1 cellular context compared by ENCODE assay signal in the genomic region with DNA sequence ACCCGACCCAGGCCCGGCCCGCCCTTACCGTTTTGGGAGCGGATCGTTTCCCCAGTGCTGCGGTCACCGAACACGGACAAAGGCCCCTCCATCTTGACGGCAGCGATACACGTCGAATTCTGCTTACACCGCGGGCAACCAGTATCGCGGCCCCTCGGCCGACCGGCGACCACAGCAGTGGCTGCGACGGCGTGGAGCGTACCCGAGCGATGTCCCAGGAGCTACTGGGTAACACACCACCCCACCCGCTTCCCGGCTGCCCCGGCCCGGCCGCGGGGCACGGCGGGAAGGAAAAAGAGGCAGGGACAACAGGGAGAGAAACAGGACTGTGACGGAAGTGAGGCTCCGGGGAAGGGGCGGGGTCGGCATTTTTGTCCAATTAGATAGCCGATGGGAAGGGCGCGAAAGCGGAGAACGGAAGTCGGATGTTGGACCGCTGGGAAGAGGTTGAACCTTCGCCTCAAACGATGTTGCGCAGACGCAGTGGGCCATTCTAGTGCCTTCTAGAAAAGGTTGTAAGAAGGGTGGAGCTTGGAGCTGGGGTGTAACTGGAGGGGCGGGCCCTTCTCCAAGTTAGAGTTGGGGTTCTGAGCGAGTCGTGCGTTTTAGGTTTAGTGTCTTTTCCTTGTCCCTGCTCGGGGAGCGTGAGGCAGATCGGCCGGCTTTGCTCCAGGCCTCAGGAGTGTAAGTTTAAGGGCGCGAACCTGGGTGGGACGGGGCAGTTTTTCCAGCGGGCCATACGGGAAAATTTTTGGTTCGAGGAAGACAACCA.
TF ChIP-seq lines count a peak whose summit lies in the region.

A gene (minus strand): TSS at position 226 of the 772 bp plus-strand sequence. CDS start 134 bp downstream, at position 92.

TF ChIP-seq in HepG2, 621 proteins besides CTCF, POLR2A, EP300 and RAD21 (continued from another document and continues in another):
- TF ChIP-seq, protein P1, sequence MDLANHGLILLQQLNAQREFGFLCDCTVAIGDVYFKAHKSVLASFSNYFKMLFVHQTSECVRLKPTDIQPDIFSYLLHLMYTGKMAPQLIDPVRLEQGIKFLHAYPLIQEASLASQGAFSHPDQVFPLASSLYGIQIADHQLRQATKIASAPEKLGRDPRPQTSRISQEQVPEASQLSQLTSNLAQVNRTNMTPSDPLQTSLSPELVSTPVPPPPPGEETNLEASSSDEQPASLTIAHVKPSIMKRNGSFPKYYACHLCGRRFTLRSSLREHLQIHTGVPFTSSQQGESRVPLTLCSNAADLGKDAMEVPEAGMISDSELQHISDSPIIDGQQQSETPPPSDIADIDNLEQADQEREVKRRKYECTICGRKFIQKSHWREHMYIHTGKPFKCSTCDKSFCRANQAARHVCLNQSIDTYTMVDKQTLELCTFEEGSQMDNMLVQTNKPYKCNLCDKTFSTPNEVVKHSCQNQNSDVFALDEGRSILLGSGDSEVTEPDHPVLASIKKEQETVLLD (CRISPR knock-in tag; IDR thresholded peaks at IDR 0.05; ENCODE audit: low read depth) = peak; percentile 79; the same call in 1 of the 2 replicates
- no peak; the same call in 1 of the 2 replicates for TF ChIP-seq RELA (CRISPR knock-in tag; IDR thresholded peaks at IDR 0.05)
- TF ChIP-seq MTA1 (CRISPR knock-in tag; IDR thresholded peaks at IDR 0.05; ENCODE audit: borderline replicate concordance) = peak; percentile 61; the same call in 1 of the 2 replicates
- TF ChIP-seq ZC3H13 (CRISPR knock-in tag; IDR thresholded peaks at IDR 0.05) = peak; percentile 76; the same call in 1 of the 2 replicates
- TF ChIP-seq, protein P2, sequence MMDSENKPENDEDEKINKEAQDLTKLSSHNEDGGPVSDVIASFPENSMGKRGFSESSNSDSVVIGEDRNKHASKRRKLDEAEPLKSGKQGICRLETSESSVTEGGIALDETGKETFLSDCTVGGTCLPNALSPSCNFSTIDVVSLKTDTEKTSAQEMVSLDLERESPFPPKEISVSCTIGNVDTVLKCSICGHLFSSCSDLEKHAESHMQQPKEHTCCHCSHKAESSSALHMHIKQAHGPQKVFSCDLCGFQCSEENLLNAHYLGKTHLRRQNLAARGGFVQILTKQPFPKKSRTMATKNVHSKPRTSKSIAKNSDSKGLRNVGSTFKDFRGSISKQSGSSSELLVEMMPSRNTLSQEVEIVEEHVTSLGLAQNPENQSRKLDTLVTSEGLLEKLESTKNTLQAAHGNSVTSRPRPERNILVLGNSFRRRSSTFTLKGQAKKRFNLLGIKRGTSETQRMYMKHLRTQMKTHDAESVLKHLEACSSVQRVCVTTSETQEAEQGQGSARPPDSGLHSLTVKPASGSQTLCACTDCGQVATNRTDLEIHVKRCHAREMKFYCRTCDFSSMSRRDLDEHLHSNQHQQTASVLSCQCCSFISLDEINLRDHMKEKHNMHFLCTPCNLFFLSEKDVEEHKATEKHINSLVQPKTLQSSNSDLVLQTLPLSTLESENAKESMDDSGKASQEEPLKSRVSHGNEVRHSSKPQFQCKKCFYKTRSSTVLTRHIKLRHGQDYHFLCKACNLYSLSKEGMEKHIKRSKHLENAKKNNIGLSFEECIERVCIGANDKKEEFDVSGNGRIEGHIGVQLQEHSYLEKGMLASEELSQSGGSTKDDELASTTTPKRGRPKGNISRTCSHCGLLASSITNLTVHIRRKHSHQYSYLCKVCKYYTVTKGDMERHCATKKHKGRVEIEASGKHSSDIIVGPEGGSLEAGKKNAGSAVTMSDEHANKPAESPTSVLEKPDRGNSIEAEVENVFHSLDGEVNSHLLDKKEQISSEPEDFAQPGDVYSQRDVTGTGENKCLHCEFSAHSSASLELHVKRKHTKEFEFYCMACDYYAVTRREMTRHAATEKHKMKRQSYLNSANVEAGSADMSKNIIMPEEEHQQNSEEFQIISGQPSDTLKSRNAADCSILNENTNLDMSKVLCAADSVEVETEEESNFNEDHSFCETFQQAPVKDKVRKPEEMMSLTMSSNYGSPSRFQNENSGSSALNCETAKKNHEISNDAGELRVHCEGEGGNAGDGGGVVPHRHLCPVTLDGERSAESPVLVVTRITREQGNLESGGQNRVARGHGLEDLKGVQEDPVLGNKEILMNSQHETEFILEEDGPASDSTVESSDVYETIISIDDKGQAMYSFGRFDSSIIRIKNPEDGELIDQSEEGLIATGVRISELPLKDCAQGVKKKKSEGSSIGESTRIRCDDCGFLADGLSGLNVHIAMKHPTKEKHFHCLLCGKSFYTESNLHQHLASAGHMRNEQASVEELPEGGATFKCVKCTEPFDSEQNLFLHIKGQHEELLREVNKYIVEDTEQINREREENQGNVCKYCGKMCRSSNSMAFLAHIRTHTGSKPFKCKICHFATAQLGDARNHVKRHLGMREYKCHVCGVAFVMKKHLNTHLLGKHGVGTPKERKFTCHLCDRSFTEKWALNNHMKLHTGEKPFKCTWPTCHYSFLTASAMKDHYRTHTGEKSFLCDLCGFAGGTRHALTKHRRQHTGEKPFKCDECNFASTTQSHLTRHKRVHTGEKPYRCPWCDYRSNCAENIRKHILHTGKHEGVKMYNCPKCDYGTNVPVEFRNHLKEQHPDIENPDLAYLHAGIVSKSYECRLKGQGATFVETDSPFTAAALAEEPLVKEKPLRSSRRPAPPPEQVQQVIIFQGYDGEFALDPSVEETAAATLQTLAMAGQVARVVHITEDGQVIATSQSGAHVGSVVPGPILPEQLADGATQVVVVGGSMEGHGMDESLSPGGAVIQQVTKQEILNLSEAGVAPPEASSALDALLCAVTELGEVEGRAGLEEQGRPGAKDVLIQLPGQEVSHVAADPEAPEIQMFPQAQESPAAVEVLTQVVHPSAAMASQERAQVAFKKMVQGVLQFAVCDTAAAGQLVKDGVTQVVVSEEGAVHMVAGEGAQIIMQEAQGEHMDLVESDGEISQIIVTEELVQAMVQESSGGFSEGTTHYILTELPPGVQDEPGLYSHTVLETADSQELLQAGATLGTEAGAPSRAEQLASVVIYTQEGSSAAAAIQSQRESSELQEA (CRISPR knock-in tag; IDR thresholded peaks at IDR 0.05; ENCODE audit: not compliant biosample characterization) = no peak
- peak; percentile 65; the same call in 1 of the 2 replicates for TF ChIP-seq ARNTL (CRISPR knock-in tag; IDR thresholded peaks at IDR 0.05)
- TF ChIP-seq, protein P3, sequence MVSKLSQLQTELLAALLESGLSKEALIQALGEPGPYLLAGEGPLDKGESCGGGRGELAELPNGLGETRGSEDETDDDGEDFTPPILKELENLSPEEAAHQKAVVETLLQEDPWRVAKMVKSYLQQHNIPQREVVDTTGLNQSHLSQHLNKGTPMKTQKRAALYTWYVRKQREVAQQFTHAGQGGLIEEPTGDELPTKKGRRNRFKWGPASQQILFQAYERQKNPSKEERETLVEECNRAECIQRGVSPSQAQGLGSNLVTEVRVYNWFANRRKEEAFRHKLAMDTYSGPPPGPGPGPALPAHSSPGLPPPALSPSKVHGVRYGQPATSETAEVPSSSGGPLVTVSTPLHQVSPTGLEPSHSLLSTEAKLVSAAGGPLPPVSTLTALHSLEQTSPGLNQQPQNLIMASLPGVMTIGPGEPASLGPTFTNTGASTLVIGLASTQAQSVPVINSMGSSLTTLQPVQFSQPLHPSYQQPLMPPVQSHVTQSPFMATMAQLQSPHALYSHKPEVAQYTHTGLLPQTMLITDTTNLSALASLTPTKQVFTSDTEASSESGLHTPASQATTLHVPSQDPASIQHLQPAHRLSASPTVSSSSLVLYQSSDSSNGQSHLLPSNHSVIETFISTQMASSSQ (IDR thresholded peaks at IDR 0.05; ENCODE audit: low read depth) = no peak
- TF ChIP-seq, protein P3 (CRISPR knock-in tag; IDR thresholded peaks at IDR 0.05; ENCODE audit: borderline replicate concordance) = peak; percentile 64
- TF ChIP-seq, protein P4, sequence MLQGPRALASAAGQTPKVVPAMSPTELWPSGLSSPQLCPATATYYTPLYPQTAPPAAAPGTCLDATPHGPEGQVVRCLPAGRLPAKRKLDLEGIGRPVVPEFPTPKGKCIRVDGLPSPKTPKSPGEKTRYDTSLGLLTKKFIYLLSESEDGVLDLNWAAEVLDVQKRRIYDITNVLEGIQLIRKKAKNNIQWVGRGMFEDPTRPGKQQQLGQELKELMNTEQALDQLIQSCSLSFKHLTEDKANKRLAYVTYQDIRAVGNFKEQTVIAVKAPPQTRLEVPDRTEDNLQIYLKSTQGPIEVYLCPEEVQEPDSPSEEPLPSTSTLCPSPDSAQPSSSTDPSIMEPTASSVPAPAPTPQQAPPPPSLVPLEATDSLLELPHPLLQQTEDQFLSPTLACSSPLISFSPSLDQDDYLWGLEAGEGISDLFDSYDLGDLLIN (CRISPR knock-in tag; IDR thresholded peaks at IDR 0.05; ENCODE audit: borderline replicate concordance) = peak; percentile 73
- TF ChIP-seq, protein P5, sequence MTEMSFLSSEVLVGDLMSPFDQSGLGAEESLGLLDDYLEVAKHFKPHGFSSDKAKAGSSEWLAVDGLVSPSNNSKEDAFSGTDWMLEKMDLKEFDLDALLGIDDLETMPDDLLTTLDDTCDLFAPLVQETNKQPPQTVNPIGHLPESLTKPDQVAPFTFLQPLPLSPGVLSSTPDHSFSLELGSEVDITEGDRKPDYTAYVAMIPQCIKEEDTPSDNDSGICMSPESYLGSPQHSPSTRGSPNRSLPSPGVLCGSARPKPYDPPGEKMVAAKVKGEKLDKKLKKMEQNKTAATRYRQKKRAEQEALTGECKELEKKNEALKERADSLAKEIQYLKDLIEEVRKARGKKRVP (CRISPR knock-in tag; IDR thresholded peaks at IDR 0.05) = peak in 1 of 2 experiments; percentile 80; a peak in 1 of 4 replicates
- peak; percentile 68; the same call in 1 of the 2 replicates for TF ChIP-seq TOPORS (CRISPR knock-in tag; IDR thresholded peaks at IDR 0.05)
- peak; percentile 54; the same call in 1 of the 2 replicates for TF ChIP-seq PITX1 (CRISPR knock-in tag; IDR thresholded peaks at IDR 0.05)
- peak; percentile 78; the same call in 1 of the 2 replicates for TF ChIP-seq ZNF788 (CRISPR knock-in tag; IDR thresholded peaks at IDR 0.05; ENCODE audit: borderline replicate concordance)
- no peak for TF ChIP-seq ZNF432 (CRISPR knock-in tag; IDR thresholded peaks at IDR 0.05; ENCODE audit: borderline replicate concordance)
- no peak for TF ChIP-seq ATAD3A (CRISPR knock-in tag; IDR thresholded peaks at IDR 0.05)
- TF ChIP-seq, protein P6, sequence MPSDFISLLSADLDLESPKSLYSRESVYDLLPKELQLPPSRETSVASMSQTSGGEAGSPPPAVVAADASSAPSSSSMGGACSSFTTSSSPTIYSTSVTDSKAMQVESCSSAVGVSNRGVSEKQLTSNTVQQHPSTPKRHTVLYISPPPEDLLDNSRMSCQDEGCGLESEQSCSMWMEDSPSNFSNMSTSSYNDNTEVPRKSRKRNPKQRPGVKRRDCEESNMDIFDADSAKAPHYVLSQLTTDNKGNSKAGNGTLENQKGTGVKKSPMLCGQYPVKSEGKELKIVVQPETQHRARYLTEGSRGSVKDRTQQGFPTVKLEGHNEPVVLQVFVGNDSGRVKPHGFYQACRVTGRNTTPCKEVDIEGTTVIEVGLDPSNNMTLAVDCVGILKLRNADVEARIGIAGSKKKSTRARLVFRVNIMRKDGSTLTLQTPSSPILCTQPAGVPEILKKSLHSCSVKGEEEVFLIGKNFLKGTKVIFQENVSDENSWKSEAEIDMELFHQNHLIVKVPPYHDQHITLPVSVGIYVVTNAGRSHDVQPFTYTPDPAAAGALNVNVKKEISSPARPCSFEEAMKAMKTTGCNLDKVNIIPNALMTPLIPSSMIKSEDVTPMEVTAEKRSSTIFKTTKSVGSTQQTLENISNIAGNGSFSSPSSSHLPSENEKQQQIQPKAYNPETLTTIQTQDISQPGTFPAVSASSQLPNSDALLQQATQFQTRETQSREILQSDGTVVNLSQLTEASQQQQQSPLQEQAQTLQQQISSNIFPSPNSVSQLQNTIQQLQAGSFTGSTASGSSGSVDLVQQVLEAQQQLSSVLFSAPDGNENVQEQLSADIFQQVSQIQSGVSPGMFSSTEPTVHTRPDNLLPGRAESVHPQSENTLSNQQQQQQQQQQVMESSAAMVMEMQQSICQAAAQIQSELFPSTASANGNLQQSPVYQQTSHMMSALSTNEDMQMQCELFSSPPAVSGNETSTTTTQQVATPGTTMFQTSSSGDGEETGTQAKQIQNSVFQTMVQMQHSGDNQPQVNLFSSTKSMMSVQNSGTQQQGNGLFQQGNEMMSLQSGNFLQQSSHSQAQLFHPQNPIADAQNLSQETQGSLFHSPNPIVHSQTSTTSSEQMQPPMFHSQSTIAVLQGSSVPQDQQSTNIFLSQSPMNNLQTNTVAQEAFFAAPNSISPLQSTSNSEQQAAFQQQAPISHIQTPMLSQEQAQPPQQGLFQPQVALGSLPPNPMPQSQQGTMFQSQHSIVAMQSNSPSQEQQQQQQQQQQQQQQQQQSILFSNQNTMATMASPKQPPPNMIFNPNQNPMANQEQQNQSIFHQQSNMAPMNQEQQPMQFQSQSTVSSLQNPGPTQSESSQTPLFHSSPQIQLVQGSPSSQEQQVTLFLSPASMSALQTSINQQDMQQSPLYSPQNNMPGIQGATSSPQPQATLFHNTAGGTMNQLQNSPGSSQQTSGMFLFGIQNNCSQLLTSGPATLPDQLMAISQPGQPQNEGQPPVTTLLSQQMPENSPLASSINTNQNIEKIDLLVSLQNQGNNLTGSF (CRISPR knock-in tag; IDR thresholded peaks at IDR 0.05) = peak; percentile 73; the same call in 1 of the 2 replicates
- TF ChIP-seq MYNN (CRISPR knock-in tag; IDR thresholded peaks at IDR 0.05; ENCODE audit: low read depth) = peak; percentile 94; the same call in 1 of the 2 replicates
- peak; percentile 88 for TF ChIP-seq SAP130 (CRISPR knock-in tag; IDR thresholded peaks at IDR 0.05; ENCODE audit: low read depth)
- peak; percentile 85 for TF ChIP-seq ZNF333 (CRISPR knock-in tag; IDR thresholded peaks at IDR 0.05; ENCODE audit: borderline replicate concordance)
- TF ChIP-seq, protein P7, sequence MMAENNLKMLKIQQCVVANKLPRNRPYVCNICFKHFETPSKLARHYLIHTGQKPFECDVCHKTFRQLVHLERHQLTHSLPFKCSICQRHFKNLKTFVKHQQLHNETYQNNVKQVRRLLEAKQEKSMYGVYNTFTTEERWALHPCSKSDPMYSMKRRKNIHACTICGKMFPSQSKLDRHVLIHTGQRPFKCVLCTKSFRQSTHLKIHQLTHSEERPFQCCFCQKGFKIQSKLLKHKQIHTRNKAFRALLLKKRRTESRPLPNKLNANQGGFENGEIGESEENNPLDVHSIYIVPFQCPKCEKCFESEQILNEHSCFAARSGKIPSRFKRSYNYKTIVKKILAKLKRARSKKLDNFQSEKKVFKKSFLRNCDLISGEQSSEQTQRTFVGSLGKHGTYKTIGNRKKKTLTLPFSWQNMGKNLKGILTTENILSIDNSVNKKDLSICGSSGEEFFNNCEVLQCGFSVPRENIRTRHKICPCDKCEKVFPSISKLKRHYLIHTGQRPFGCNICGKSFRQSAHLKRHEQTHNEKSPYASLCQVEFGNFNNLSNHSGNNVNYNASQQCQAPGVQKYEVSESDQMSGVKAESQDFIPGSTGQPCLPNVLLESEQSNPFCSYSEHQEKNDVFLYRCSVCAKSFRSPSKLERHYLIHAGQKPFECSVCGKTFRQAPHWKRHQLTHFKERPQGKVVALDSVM (CRISPR knock-in tag; IDR thresholded peaks at IDR 0.05) = peak; percentile 48; the same call in 1 of the 2 replicates
- TF ChIP-seq NFE2 (CRISPR knock-in tag; IDR thresholded peaks at IDR 0.05) = no peak
- TF ChIP-seq ZNF367 (CRISPR knock-in tag; IDR thresholded peaks at IDR 0.05; ENCODE audit: borderline replicate concordance) = no peak
- no peak for TF ChIP-seq ZNF629 (CRISPR knock-in tag; conservative IDR thresholded peaks at IDR 0.05)
- no peak for TF ChIP-seq U2AF2 (IDR thresholded peaks at IDR 0.05; ENCODE audit: low read depth, low read length)
